Comparison of ENCODE assay signal across 28 cellular contexts in the genomic region with DNA sequence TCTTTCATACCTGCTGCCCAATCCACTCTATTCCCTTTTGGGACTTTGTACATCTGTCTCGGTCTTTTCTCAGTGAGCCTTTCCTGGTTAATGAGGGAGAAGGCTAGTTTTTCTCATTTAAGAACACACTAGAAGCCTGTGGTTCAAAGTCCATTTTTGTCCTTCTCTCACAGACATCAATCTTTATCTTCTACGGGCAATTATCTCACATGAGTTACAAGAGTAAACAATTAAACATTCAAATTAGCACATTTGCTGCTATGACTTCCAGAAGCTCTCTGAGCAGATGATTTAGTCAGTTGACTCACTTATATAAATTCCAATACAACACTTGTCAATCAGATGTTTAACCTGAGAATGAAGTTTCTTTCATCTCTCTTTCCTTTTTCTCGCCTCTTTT. TPM values are rescaled to one million over a fixed set of nuclear protein-coding genes. Genes with fewer than 3 reads are reported as not detected.
"Had no signal": no experiment of that assay in that cellular context is flagged by ENCODE, and none has a peak within 500 bp of the region (broad histone marks: within the 10 kb centered on the region; RNA-seq: fewer than 3 reads in every experiment).

No MANE protein-coding gene starts in this region.

- H3K36me3 ChIP-seq: ascending aorta, WERI-Rb-1 had no signal

- H3K4me3 ChIP-seq: ascending aorta had no signal

- H3K4me1 ChIP-seq: ascending aorta had no signal

- DNase-seq: activated B cell treated with CpG ODN at 0.5 μM for 24 hours; activated CD4-positive, alpha-beta memory T cell treated with anti-CD3 and anti-CD28 coated beads for 36 hours; activated CD4-positive, alpha-beta T cell treated with anti-CD3 and anti-CD28 coated beads, Interleukin-2, amount 10 ng/mL, durations not matched to agents 24 days and 14 days; activated CD8-positive, alpha-beta memory T cell treated with anti-CD3 and anti-CD28 coated beads, Interleukin-2, amount 10 ng/mL, durations not matched to agents 7 days and 5 days; activated CD8-positive, alpha-beta memory T cell treated with anti-CD3 and anti-CD28 coated beads, Interleukin-2, amount 50 U/mL, for 4 hours; activated CD8-positive, alpha-beta T cell treated with anti-CD3 and anti-CD28 coated beads, Interleukin-2, amount 10 ng/mL, durations not matched to agents 7 days and 5 days; activated gamma-delta T cell; activated naive CD4-positive, alpha-beta T cell; activated naive CD4-positive, alpha-beta T cell treated with anti-CD3 and anti-CD28 coated beads, Interleukin-2, amount 10 ng/mL, durations not matched to agents 7 days and 5 days; activated naive CD8-positive, alpha-beta T cell treated with anti-CD3 and anti-CD28 coated beads, Interleukin-2, amount 10 ng/mL, durations not matched to agents 7 days and 5 days; activated T-cell treated with anti-CD3 and anti-CD28 coated beads, Interleukin-2, amount 50 U/mL, for 1 hour; activated T-cell treated with anti-CD3 and anti-CD28 coated beads, Interleukin-2, amount 50 U/mL, for 72 hours; cortex of kidney; effector CD8-positive, alpha-beta T cell; foreskin fibroblast; head of caudate nucleus; T-helper 1 cell; T-helper 17 cell; T1000; WERI-Rb-1 had no signal

- H3K9me3 ChIP-seq: ascending aorta had no signal

- H3K27ac ChIP-seq: ascending aorta, epithelial cell of prostate, WERI-Rb-1 had no signal

- FAIRE-seq: bronchial epithelial cell, endometrium, endothelial cell of umbilical vein, frontal cortex had no signal

- ATAC-seq: activated CD4-positive, CD25-positive, alpha-beta regulatory T cell treated with anti-CD3 and anti-CD28 coated beads, Interleukin-2, amount 50 U/mL, for 24 hours; activated CD8-positive, alpha-beta memory T cell treated with anti-CD3 and anti-CD28 coated beads, Interleukin-2, amount 10 ng/mL, durations not matched to agents 7 days and 5 days; activated CD8-positive, alpha-beta T cell treated with anti-CD3 and anti-CD28 coated beads, Interleukin-2, amount 10 ng/mL, durations not matched to agents 7 days and 5 days; esophagus mucosa; T-helper 17 cell had no signal

- H3K27me3 ChIP-seq: ascending aorta had no signal

RNA-seq across cellular contexts. Expression of gene KBTBD8, which starts 49.3 kb away (rescaled TPM):
- total RNA-seq: ascending aorta had no signal
